Comparison of ENCODE assay signal across 12 cellular contexts in genomic region chr10:78148564-78148963, GRCh38.
A peak's percentile ranks its signal among the peaks of the same experiment; 100 is the strongest.
DNase-seq lines count a peak whose midpoint lies in the region; ATAC-seq, FAIRE-seq and TF ChIP-seq lines count a peak whose summit lies in the region.
"Had no signal": no experiment of that assay in that cellular context is flagged by ENCODE, and none has a peak within 500 bp of the region (broad histone marks: within the 10 kb centered on the region; RNA-seq: fewer than 3 reads in every experiment).

No MANE protein-coding gene starts in this region.

- DNase-seq in SK-N-SH (peak; percentile 42), astrocyte (ENCODE audit: low read depth) (no peak), left kidney (ENCODE audit: low read depth, low spot score) (peak; percentile 34), nephron progenitor cell (no peak), ureter (ENCODE audit: low spot score) (no peak), 8988T (no peak)
- DNase-seq in naive thymus-derived CD8-positive, alpha-beta T cell: no peak
- DNase-seq: CD8-positive, alpha-beta T cell; COR-L47; HFFc6 had no signal

- peaks cover 10% of the 10 kb centered on the region for H3K4me1 Mint-ChIP-seq in astrocyte (ENCODE audit: low read depth, unreplicated experiment)
- H3K4me1 Mint-ChIP-seq in nephron progenitor cell: peaks cover 14% of the 10 kb centered on the region
- no peaks in the 10 kb centered on the region for H3K4me1 Mint-ChIP-seq in naive thymus-derived CD8-positive, alpha-beta T cell
- H3K4me1 Mint-ChIP-seq: CD14-positive monocyte had no signal

- H3K27me3 ChIP-seq in SK-N-SH (ENCODE audit: insufficient read depth) (no peaks in the 10 kb centered on the region; the same call in 1 of the 2 replicates), astrocyte (ENCODE audit: insufficient read depth, low read length) (peaks cover 12% of the 10 kb centered on the region)

- H3K9ac ChIP-seq in SK-N-SH (no peak overlapping the region), astrocyte (ENCODE audit: low read length) (no peak overlapping the region)

- POLR2A ChIA-PET in SK-N-SH (lab: Yijun Ruan, JAX): no interaction called here
- POLR2A ChIA-PET in naive thymus-derived CD8-positive, alpha-beta T cell (lab: Charles Lee): no interaction called here

- peaks cover 33% of the 10 kb centered on the region for H3K27me3 Mint-ChIP-seq in astrocyte (ENCODE audit: low read depth, unreplicated experiment)
- peaks cover 13% of the 10 kb centered on the region for H3K27me3 Mint-ChIP-seq in nephron progenitor cell (ENCODE audit: low read depth, poor library complexity)
- peaks cover 0 to 24% (median 2%) of the 10 kb centered on the region in 5 donors for H3K27me3 Mint-ChIP-seq in naive thymus-derived CD8-positive, alpha-beta T cell

- H3K4me3 Mint-ChIP-seq in astrocyte (ENCODE audit: unreplicated experiment): no peak overlapping the region
- H3K4me3 Mint-ChIP-seq in nephron progenitor cell: no peak overlapping the region
- no peak overlapping the region for H3K4me3 Mint-ChIP-seq in naive thymus-derived CD8-positive, alpha-beta T cell
- H3K4me3 Mint-ChIP-seq: CD14-positive monocyte; CD8-positive, alpha-beta T cell had no signal

- H3K36me3 Mint-ChIP-seq in astrocyte (ENCODE audit: low read depth, unreplicated experiment) (no peaks in the 10 kb centered on the region), nephron progenitor cell (ENCODE audit: low read depth) (no peaks in the 10 kb centered on the region)
- no peaks in the 10 kb centered on the region for H3K36me3 Mint-ChIP-seq in naive thymus-derived CD8-positive, alpha-beta T cell
- H3K36me3 Mint-ChIP-seq: CD14-positive monocyte; CD8-positive, alpha-beta T cell had no signal

- H3K79me2 ChIP-seq in SK-N-SH (ENCODE audit: insufficient read depth): no peaks in the 10 kb centered on the region
- no peaks in the 10 kb centered on the region for H3K79me2 ChIP-seq in astrocyte (ENCODE audit: insufficient read depth, low read length)

- H4K20me1 ChIP-seq in SK-N-SH (ENCODE audit: insufficient read depth) (no peaks in the 10 kb centered on the region), astrocyte (ENCODE audit: insufficient read depth, low read length) (no peaks in the 10 kb centered on the region)

- H3K27ac Mint-ChIP-seq in astrocyte (ENCODE audit: unreplicated experiment) (peak overlapping the region; percentile 59), nephron progenitor cell (peak overlapping the region; percentile 12)
- H3K27ac Mint-ChIP-seq in naive thymus-derived CD8-positive, alpha-beta T cell: peak overlapping the region in 1 of 10 donors; percentile 25
- H3K27ac Mint-ChIP-seq: CD8-positive, alpha-beta T cell; HFFc6 had no signal

- no peak for ATAC-seq in GM19452 (IDR thresholded peaks at IDR 0.05; ENCODE audit: unreplicated experiment)
- no peak for ATAC-seq in naive thymus-derived CD8-positive, alpha-beta T cell
- ATAC-seq: CD8-positive, alpha-beta T cell had no signal

- peaks cover 18% of the 10 kb centered on the region for H3K9me3 Mint-ChIP-seq in astrocyte (ENCODE audit: unreplicated experiment)
- peaks cover 18% of the 10 kb centered on the region for H3K9me3 Mint-ChIP-seq in nephron progenitor cell
- peaks cover 0 to 2% (median 0%) of the 10 kb centered on the region in 9 donors for H3K9me3 Mint-ChIP-seq in naive thymus-derived CD8-positive, alpha-beta T cell
- H3K9me3 Mint-ChIP-seq: CD8-positive, alpha-beta T cell; HFFc6 had no signal

- no peak for TF ChIP-seq EP300 in SK-N-SH (IDR thresholded peaks at IDR 0.05; ENCODE audit: borderline replicate concordance in 1 of 2, low read depth in 1 of 2, low read length in 1 of 2)

- no peak for TF ChIP-seq RAD21 in SK-N-SH (IDR thresholded peaks at IDR 0.05; ENCODE audit: low read length)

- H3K4me3 ChIP-seq in SK-N-SH (ENCODE audit: low read depth in 2 of 2, low read length in 1 of 2) (no peak overlapping the region), astrocyte (ENCODE audit: insufficient read depth, low read depth, low read length) (no peak overlapping the region)

- H2AFZ ChIP-seq in SK-N-SH (ENCODE audit: low read depth) (no peak overlapping the region), astrocyte (ENCODE audit: low read depth, low read length) (no peak overlapping the region)

- H3K27ac ChIP-seq in SK-N-SH (ENCODE audit: low read depth in 2 of 2, low read length in 1 of 2) (no peak overlapping the region), astrocyte (ENCODE audit: low read depth, low read length) (no peak overlapping the region)

- H3K4me1 ChIP-seq in SK-N-SH (ENCODE audit: control insufficient read depth in 1 of 2, insufficient read depth in 2 of 2, low read depth in 1 of 2, low read length in 1 of 2) (peaks cover 0 to 11% of the 10 kb centered on the region in 2 experiments; a peak in 1 of 4 replicates), astrocyte (ENCODE audit: insufficient read depth, low read length) (no peaks in the 10 kb centered on the region)

- H3K4me2 ChIP-seq in SK-N-SH (no peak overlapping the region), astrocyte (ENCODE audit: low read length) (no peak overlapping the region)

- no peaks in the 10 kb centered on the region for H3K9me2 ChIP-seq in SK-N-SH

- WGBS in SK-N-SH (ENCODE audit: low lambda C conversion rate): 57% methylated on average over 3 of the region's 3 CpGs

- CTCF ChIA-PET in SK-N-SH (lab: Yijun Ruan, JAX): interaction anchor here (0.9 to 2.3 kb wide), 4 partner anchors 18 to 101 kb away, joined by 3 to 7 read pairs (median 4); no protein-coding TSS in a partner anchor

- no peaks in the 10 kb centered on the region for H3F3A ChIP-seq in SK-N-SH (replicated peaks; ENCODE audit: insufficient read depth)

- no peak for FAIRE-seq in astrocyte (lab: Jason Lieb, UNC)

- TF ChIP-seq CTCF in SK-N-SH (IDR thresholded peaks at IDR 0.05): no peak
- no peak for TF ChIP-seq CTCF in astrocyte (IDR thresholded peaks at IDR 0.05; ENCODE audit: insufficient read depth, low read depth, low read length)
- TF ChIP-seq CTCF in nephron progenitor cell (IDR thresholded peaks at IDR 0.05): no peak

- H3K9me3 ChIP-seq in SK-N-SH: no peaks in the 10 kb centered on the region
- H3K9me3 ChIP-seq in astrocyte (ENCODE audit: insufficient read depth, low read depth, low read length): no peaks in the 10 kb centered on the region

- H3K36me3 ChIP-seq in SK-N-SH (replicated peaks in 1 of 2; ENCODE audit: control insufficient read depth in 1 of 2, insufficient read depth in 2 of 2, low read length in 1 of 2) (no peaks in the 10 kb centered on the region), astrocyte (ENCODE audit: insufficient read depth, low read length) (no peaks in the 10 kb centered on the region)

TF ChIP-seq in SK-N-SH, 30 proteins besides CTCF, POLR2A, EP300 and RAD21:
- peak; percentile 61 for TF ChIP-seq GATA2 (CRISPR knock-in tag; IDR thresholded peaks at IDR 0.05)
- no peak for TF ChIP-seq REST (IDR thresholded peaks at IDR 0.05; ENCODE audit: low read depth, low read length)

Comparison
In these comparisons a context has a peak if more than half of its experiments do, and no peak if none do; other contexts are left out.
1. DNase-seq: peak in SK-N-SH (single experiment) and left kidney (single experiment); none in astrocyte (single experiment), nephron progenitor cell (single experiment), ureter (single experiment), 8988T (single experiment) and naive thymus-derived CD8-positive, alpha-beta T cell (0 of 10).